ENCODE assay signal across 1 cellular context in genomic region chr1:212814989-212815388, GRCh38.
TF ChIP-seq lines count a peak whose summit lies in the region.

No MANE protein-coding gene starts in this region.

TF ChIP-seq in GM23338, 12 proteins besides CTCF, POLR2A, EP300 and RAD21 (continued from another document):
- TF ChIP-seq ETS1 (IDR thresholded peaks at IDR 0.05) (no peak), EZH2 (IDR thresholded peaks at IDR 0.05; ENCODE audit: low read depth, unreplicated experiment) (no peak), CREB1 (CRISPR knock-in tag; IDR thresholded peaks at IDR 0.05; ENCODE audit: low read depth) (no peak), EZH2phosphoT487 (IDR thresholded peaks at IDR 0.05; ENCODE audit: unreplicated experiment) (no peak), ZNF114 (CRISPR knock-in tag; IDR thresholded peaks at IDR 0.05) (no peak), NANOG (IDR thresholded peaks at IDR 0.05; ENCODE audit: borderline replicate concordance) (no peak), REST (IDR thresholded peaks at IDR 0.05; ENCODE audit: unreplicated experiment) (no peak), ZNF462 (CRISPR knock-in tag; IDR thresholded peaks at IDR 0.05) (no peak), JUNB (IDR thresholded peaks at IDR 0.05; ENCODE audit: unreplicated experiment) (no peak)
